Comparison of ENCODE assay signal across 8 cellular contexts in genomic region chr17:49576121-49576905, GRCh38. TPM values are rescaled to one million over a fixed set of nuclear protein-coding genes. Genes with fewer than 3 reads are reported as not detected.
DNase-seq lines count a peak whose midpoint lies in the region; ATAC-seq and TF ChIP-seq lines count a peak whose summit lies in the region.

No MANE protein-coding gene starts in this region.

- H3K9ac ChIP-seq in H9 (ENCODE audit: extremely low read depth, insufficient read length, low read length), result no peak overlapping the region

- peak overlapping the region; percentile 88 to 96 for H3K4me3 Mint-ChIP-seq in H9
- H3K4me3 Mint-ChIP-seq in WTC11, result peak overlapping the region; percentile 89
- peak overlapping the region; percentile 91 for H3K4me3 Mint-ChIP-seq in neural crest cell

- H2BK12ac ChIP-seq in H9 (ENCODE audit: insufficient read length, low read depth, low read length), result no peak overlapping the region

- no peak overlapping the region for H3K56ac ChIP-seq in H9 (ENCODE audit: insufficient read length, low read depth, low read length)

- peak overlapping the region; percentile 68 for H3K4me3 ChIP-seq in fibroblast of villous mesenchyme (ENCODE audit: low read depth, low read length)

- DNase-seq in AG08395 (ENCODE audit: low spot score), result peak; percentile 58
- peak; percentile 91 for DNase-seq in H9
- peak; percentile 70 for DNase-seq in WTC11 (ENCODE audit: low spot score)
- DNase-seq in fibroblast of villous mesenchyme (ENCODE audit: low read depth), result peak; percentile 51
- peak; percentile 53 for DNase-seq in neural crest cell (ENCODE audit: low read depth, low spot score)
- no peak for DNase-seq in Ammon's horn (ENCODE audit: low spot score)
- DNase-seq in SIG-M5 (lab: John Stamatoyannopoulos, UW), result no peak

- H3K14ac ChIP-seq in H9 (ENCODE audit: insufficient read depth, low read length), result no peak overlapping the region

- H4K91ac ChIP-seq in H9 (ENCODE audit: insufficient read length, low read depth, low read length), result no peak overlapping the region

- no peaks in the 10 kb centered on the region for H3K79me1 ChIP-seq in H9 (ENCODE audit: insufficient read depth, low read depth, low read length, poor library complexity, severe bottlenecking)

- H3K27me3 Mint-ChIP-seq in H9 (ENCODE audit: low read depth) (peaks cover 58% of the 10 kb centered on the region), WTC11 (ENCODE audit: low read depth) (peaks cover 33% of the 10 kb centered on the region), neural crest cell (ENCODE audit: low read depth) (peaks cover 54% of the 10 kb centered on the region)

- no peaks in the 10 kb centered on the region for H3K79me2 ChIP-seq in H9 (ENCODE audit: insufficient read depth, low read length)

- ATAC-seq in WTC11 (peak; percentile 43), GM18909 (IDR thresholded peaks at IDR 0.05; ENCODE audit: poor library complexity, unreplicated experiment) (no peak)

- H2BK120ac ChIP-seq in H9 (ENCODE audit: low read depth, low read length, poor library complexity, severe bottlenecking), result no peak overlapping the region

- H3K27ac ChIP-seq in H9 (ENCODE audit: insufficient read length, low read depth, low read length), result no peak overlapping the region

- no peak overlapping the region for H3K18ac ChIP-seq in H9 (ENCODE audit: insufficient read length, low read depth, low read length)

- H3T11ph ChIP-seq in H9 (ENCODE audit: low read length), result no peak overlapping the region

- H3K27me3 ChIP-seq in H9 (ENCODE audit: insufficient read depth, low read length), result peaks cover 3% of the 10 kb centered on the region; the same call in 1 of the 2 replicates

- H3K4me2 ChIP-seq in H9 (ENCODE audit: insufficient read depth, insufficient read length, low read length), result peak overlapping the region; percentile 57

- H2AK5ac ChIP-seq in H9 (ENCODE audit: insufficient read length, low read length), result no peak overlapping the region

- no peak overlapping the region for H3K23ac ChIP-seq in H9 (ENCODE audit: insufficient read length, low read depth, low read length)

- H3K9me3 ChIP-seq in H9 (ENCODE audit: control insufficient read depth, low read depth, low read length), result no peaks in the 10 kb centered on the region

- H4K20me1 ChIP-seq in H9 (ENCODE audit: control insufficient read depth, insufficient read depth, insufficient read length), result no peaks in the 10 kb centered on the region

- H3K23me2 ChIP-seq in H9 (ENCODE audit: insufficient read length, low read depth, low read length, poor library complexity, severe bottlenecking), result peaks cover 4% of the 10 kb centered on the region

- H3K9me3 Mint-ChIP-seq in H9 (no peaks in the 10 kb centered on the region; a peak in 1 of 5 replicates), WTC11 (no peaks in the 10 kb centered on the region), neural crest cell (no peaks in the 10 kb centered on the region)

- H3K4ac ChIP-seq in H9 (ENCODE audit: low read depth, low read length), result no peak overlapping the region

- H2BK15ac ChIP-seq in H9 (ENCODE audit: low read depth, low read length), result no peak overlapping the region

- no peak overlapping the region for H4K8ac ChIP-seq in H9 (replicated peaks; ENCODE audit: insufficient read length, low read depth, low read length)

- peak overlapping the region in 2 of 3 experiments; percentile 66 to 87; a peak in 2 of 7 replicates for H3K27ac Mint-ChIP-seq in H9
- no peak overlapping the region; the same call in 1 of the 2 replicates for H3K27ac Mint-ChIP-seq in WTC11
- no peak overlapping the region for H3K27ac Mint-ChIP-seq in neural crest cell (ENCODE audit: unreplicated experiment)

- peaks cover 3% of the 10 kb centered on the region; the same call in 1 of the 2 replicates for H3K4me1 ChIP-seq in H9 (ENCODE audit: insufficient read depth, low read length)

- H2BK5ac ChIP-seq in H9 (ENCODE audit: insufficient read length, low read length), result no peak overlapping the region

- no peak for TF ChIP-seq CTCF in H9 (conservative IDR thresholded peaks at IDR 0.05)
- no peak; the same call in 1 of the 2 replicates for TF ChIP-seq CTCF in WTC11 (IDR thresholded peaks at IDR 0.05)
- no peak for TF ChIP-seq CTCF in fibroblast of villous mesenchyme (IDR thresholded peaks at IDR 0.05; ENCODE audit: insufficient read depth, low read depth, low read length)
- TF ChIP-seq CTCF in neural crest cell (conservative IDR thresholded peaks at IDR 0.05), result no peak

- no CpG with 5 or more reads among the region's 62 CpGs for WGBS in H9 (ENCODE audit: extremely low coverage, insufficient read length, low lambda C conversion rate)

- CTCF ChIA-PET in WTC11 (lab: Charles Lee), result interaction anchor here (0.6 to 3.2 kb wide), 13 partner anchors 9 to 412 kb away, joined by 3 to 10 read pairs (median 4); partner anchors contain the start of gene SLC35B1

- H3K36me3 Mint-ChIP-seq in H9 (ENCODE audit: insufficient read depth in 1 of 3, low read depth in 3 of 3) (no peaks in the 10 kb centered on the region), WTC11 (no peaks in the 10 kb centered on the region), neural crest cell (ENCODE audit: low read depth) (no peaks in the 10 kb centered on the region)

- no peak overlapping the region for H2BK20ac ChIP-seq in H9 (ENCODE audit: low read depth, low read length, poor library complexity, severe bottlenecking)

- no peak overlapping the region for H2AFZ ChIP-seq in H9 (ENCODE audit: low read length)

- POLR2A ChIA-PET in WTC11 (lab: Charles Lee), result interaction anchor here (1.0 kb wide), 1 partner anchor 101 kb away, joined by 5 read pairs; the partner anchor contains the start of gene SPOP

- H4K5ac ChIP-seq in H9 (ENCODE audit: insufficient read length, low read depth, low read length), result no peak overlapping the region

- H3K4me1 Mint-ChIP-seq in H9 (peaks cover 26 to 41% of the 10 kb centered on the region in 2 experiments), WTC11 (peaks cover 28% of the 10 kb centered on the region), neural crest cell (peaks cover 13% of the 10 kb centered on the region)

TF ChIP-seq in WTC11, 78 proteins besides CTCF, POLR2A, EP300 and RAD21 (continues in another document):
- TF ChIP-seq KAT7 (CRISPR knock-in tag; IDR thresholded peaks at IDR 0.05; ENCODE audit: borderline replicate concordance) (peak; percentile 29; the same call in 1 of the 2 replicates), ZNF532 (CRISPR knock-in tag; IDR thresholded peaks at IDR 0.05; ENCODE audit: borderline replicate concordance) (no peak), E2F5 (CRISPR knock-in tag; IDR thresholded peaks at IDR 0.05) (0 out of 2 replicates have a peak, but pooled peaks have one; percentile 13), SP1 (CRISPR knock-in tag; conservative IDR thresholded peaks at IDR 0.05) (peak; percentile 80), IRF1 (CRISPR knock-in tag; IDR thresholded peaks at IDR 0.05) (no peak)

RNA-seq across cellular contexts. Expression of gene NXPH3, which starts 0.6 kb away (rescaled TPM):
- total RNA-seq in H9 (2021) (1.3 and 1.7 TPM in 2 replicates), WTC11 (2021) (2.3 to 3.4 TPM (median 2.4 TPM) in 3 replicates), fibroblast of villous mesenchyme (0.43 and 0.97 TPM in 2 replicates), neural crest cell (0.79 and 1.1 TPM in 2 replicates)

Comparison
In these comparisons a context has a peak if more than half of its experiments do, and no peak if none do; other contexts are left out.
1. DNase-seq: peak in AG08395 (single experiment), H9 (single experiment), WTC11 (single experiment), fibroblast of villous mesenchyme (single experiment) and neural crest cell (single experiment); none in Ammon's horn (single experiment) and SIG-M5 (single experiment).
2. H3K27ac Mint-ChIP-seq: peak in H9 (2 of 3); none in WTC11 (single experiment) and neural crest cell (single experiment).
3. Peak in every context shown above with its lines, with median percentiles within 50 percentile points of each other: H3K4me3 Mint-ChIP-seq.